Comparison of ENCODE assay signal across 11 cellular contexts in genomic region chr1:39524171-39524570, GRCh38. TPM values are rescaled to one million over a fixed set of nuclear protein-coding genes. Genes with fewer than 3 reads are reported as not detected.
"Had no signal": no experiment of that assay in that cellular context is flagged by ENCODE, and none has a peak within 500 bp of the region (broad histone marks: within the 10 kb centered on the region; RNA-seq: fewer than 3 reads in every experiment).

No MANE protein-coding gene starts in this region.

- H3K9me3 ChIP-seq: colonic mucosa, SK-N-SH, thyroid gland had no signal

- H3K4me2 ChIP-seq: SK-N-SH had no signal

- H3K9me3 Mint-ChIP-seq: nephron had no signal

- H3K9ac ChIP-seq: SK-N-SH had no signal

- H3K4me1 ChIP-seq: colonic mucosa, thyroid gland had no signal

- H3K36me3 ChIP-seq: colonic mucosa had no signal

- H3K27ac Mint-ChIP-seq: nephron had no signal

- H3K27ac ChIP-seq: colonic mucosa had no signal

- H3K4me1 Mint-ChIP-seq: nephron had no signal

- H3K27me3 ChIP-seq: colonic mucosa, thyroid gland had no signal

- H3K4me3 ChIP-seq: colonic mucosa, thyroid gland had no signal

- ATAC-seq: left lobe of liver had no signal

- H3K4me3 Mint-ChIP-seq: nephron had no signal

- DNase-seq: colonic mucosa; effector CD4-positive, alpha-beta T cell; foreskin melanocyte; head of caudate nucleus; SK-N-SH; stimulated activated CD4-positive, alpha-beta T cell treated with anti-CD3 and anti-CD28 coated beads, Interleukin-4, amount 100 ng/mL, for 1 hour; stimulated activated CD8-positive, alpha-beta memory T cell treated with anti-CD3 and anti-CD28 coated beads, Interleukin-4, amount 100 ng/mL, for 48 hours; thyroid gland had no signal

RNA-seq across cellular contexts. Expression of gene BMP8A, which starts 32.7 kb away (rescaled TPM):
- total RNA-seq: left lobe of liver; T-helper 1 cell treated with Interleukin-12 subunit alpha and Interleukin-12 subunit beta and Interleukin-4 antibody, amounts not matched to agents 30 ng/mL and 1 ng/mL, for 36 hours had no signal
